In genomic region chr20:39117486-39117885, GRCh38 we compare ENCODE assay signal across 12 cellular contexts.
A peak's percentile ranks its signal among the peaks of the same experiment; 100 is the strongest.
DNase-seq lines count a peak whose midpoint lies in the region; ATAC-seq lines count a peak whose summit lies in the region.
"Had no signal": no experiment of that assay in that cellular context is flagged by ENCODE, and none has a peak within 500 bp of the region (broad histone marks: within the 10 kb centered on the region; RNA-seq: fewer than 3 reads in every experiment).

No MANE protein-coding gene starts in this region.

- no peak overlapping the region for H3K4me3 Mint-ChIP-seq in activated naive CD4-positive, alpha-beta T cell treated with anti-CD3 and anti-CD28 coated beads, Interleukin-2, amount 10 ng/mL, durations not matched to agents 7 days and 5 days
- H3K4me3 Mint-ChIP-seq in activated T-helper 1 cell treated with anti-CD3 and anti-CD28 coated beads, Interleukin-12 subunit alpha, Interleukin-12 subunit beta, Interleukin-2, Interleukin-4 antibody, amounts not matched to agents 30 ng/mL and 10 ng/mL and 1 ng/mL, durations not matched to agents 14 hours and 24 hours and 36 hours = no peak overlapping the region
- H3K4me3 Mint-ChIP-seq: central memory CD8-positive, alpha-beta T cell had no signal

- intact Hi-C loops in cardiac septum (cut with DNase I) = no loop called here
- intact Hi-C loops in activated T-helper 1 cell treated with anti-CD3 and anti-CD28 coated beads, Interleukin-12 subunit alpha, Interleukin-12 subunit beta, Interleukin-2, Interleukin-4 antibody, amounts not matched to agents 30 ng/mL and 10 ng/mL and 1 ng/mL, durations not matched to agents 14 hours and 24 hours and 36 hours (cut with micrococcal nuclease) = no loop called here

- ATAC-seq in esophagus mucosa = peak; percentile 86
- ATAC-seq: GM12878 had no signal

- H3K36me3 Mint-ChIP-seq in activated naive CD4-positive, alpha-beta T cell treated with anti-CD3 and anti-CD28 coated beads, Interleukin-2, amount 10 ng/mL, durations not matched to agents 7 days and 5 days = no peaks in the 10 kb centered on the region
- H3K36me3 Mint-ChIP-seq in activated T-helper 1 cell treated with anti-CD3 and anti-CD28 coated beads, Interleukin-12 subunit alpha, Interleukin-12 subunit beta, Interleukin-2, Interleukin-4 antibody, amounts not matched to agents 30 ng/mL and 10 ng/mL and 1 ng/mL, durations not matched to agents 14 hours and 24 hours and 36 hours (ENCODE audit: low read depth) = no peaks in the 10 kb centered on the region

- CTCF ChIA-PET in activated naive CD4-positive, alpha-beta T cell treated with anti-CD3 and anti-CD28 coated beads, Interleukin-2, amount 10 ng/mL, durations not matched to agents 7 days and 5 days (lab: Charles Lee) = no interaction called here

- peak; percentile 50 for DNase-seq in 8988T
- peak; percentile 35 for DNase-seq in HCEC 1CT
- DNase-seq in NCI-H69 (lab: John Stamatoyannopoulos, UW) = peak; percentile 22
- DNase-seq in NCI-H128 (lab: John Stamatoyannopoulos, UW; ENCODE audit: unreplicated experiment) = no peak
- no peak for DNase-seq in cardiac septum (ENCODE audit: low spot score)
- no peak for DNase-seq in activated naive CD4-positive, alpha-beta T cell treated with anti-CD3 and anti-CD28 coated beads, Interleukin-2, amount 10 ng/mL, durations not matched to agents 7 days and 5 days
- no peak for DNase-seq in activated T-helper 1 cell treated with anti-CD3 and anti-CD28 coated beads, Interleukin-12 subunit alpha, Interleukin-12 subunit beta, Interleukin-2, Interleukin-4 antibody, amounts not matched to agents 30 ng/mL and 10 ng/mL and 1 ng/mL, durations not matched to agents 14 hours and 24 hours and 36 hours (ENCODE audit: low spot score)
- DNase-seq: activated CD8-positive, alpha-beta memory T cell treated with anti-CD3 and anti-CD28 coated beads, Interleukin-2, amount 50 U/mL, for 4 hours; NCI-H1436 had no signal

- peaks cover 43% of the 10 kb centered on the region for H3K27me3 Mint-ChIP-seq in activated naive CD4-positive, alpha-beta T cell treated with anti-CD3 and anti-CD28 coated beads, Interleukin-2, amount 10 ng/mL, durations not matched to agents 7 days and 5 days
- H3K27me3 Mint-ChIP-seq in activated T-helper 1 cell treated with anti-CD3 and anti-CD28 coated beads, Interleukin-12 subunit alpha, Interleukin-12 subunit beta, Interleukin-2, Interleukin-4 antibody, amounts not matched to agents 30 ng/mL and 10 ng/mL and 1 ng/mL, durations not matched to agents 14 hours and 24 hours and 36 hours (ENCODE audit: insufficient read depth) = peaks cover 9% of the 10 kb centered on the region

- no peak overlapping the region for H3K27ac Mint-ChIP-seq in activated naive CD4-positive, alpha-beta T cell treated with anti-CD3 and anti-CD28 coated beads, Interleukin-2, amount 10 ng/mL, durations not matched to agents 7 days and 5 days
- H3K27ac Mint-ChIP-seq in activated T-helper 1 cell treated with anti-CD3 and anti-CD28 coated beads, Interleukin-12 subunit alpha, Interleukin-12 subunit beta, Interleukin-2, Interleukin-4 antibody, amounts not matched to agents 30 ng/mL and 10 ng/mL and 1 ng/mL, durations not matched to agents 14 hours and 24 hours and 36 hours = no peak overlapping the region

- H3K9me3 Mint-ChIP-seq in activated naive CD4-positive, alpha-beta T cell treated with anti-CD3 and anti-CD28 coated beads, Interleukin-2, amount 10 ng/mL, durations not matched to agents 7 days and 5 days = no peaks in the 10 kb centered on the region
- no peaks in the 10 kb centered on the region for H3K9me3 Mint-ChIP-seq in activated T-helper 1 cell treated with anti-CD3 and anti-CD28 coated beads, Interleukin-12 subunit alpha, Interleukin-12 subunit beta, Interleukin-2, Interleukin-4 antibody, amounts not matched to agents 30 ng/mL and 10 ng/mL and 1 ng/mL, durations not matched to agents 14 hours and 24 hours and 36 hours
- H3K9me3 Mint-ChIP-seq: central memory CD8-positive, alpha-beta T cell had no signal

- H3K4me1 Mint-ChIP-seq in activated naive CD4-positive, alpha-beta T cell treated with anti-CD3 and anti-CD28 coated beads, Interleukin-2, amount 10 ng/mL, durations not matched to agents 7 days and 5 days = no peaks in the 10 kb centered on the region
- H3K4me1 Mint-ChIP-seq in activated T-helper 1 cell treated with anti-CD3 and anti-CD28 coated beads, Interleukin-12 subunit alpha, Interleukin-12 subunit beta, Interleukin-2, Interleukin-4 antibody, amounts not matched to agents 30 ng/mL and 10 ng/mL and 1 ng/mL, durations not matched to agents 14 hours and 24 hours and 36 hours (ENCODE audit: low read depth) = no peaks in the 10 kb centered on the region
- H3K4me1 Mint-ChIP-seq: central memory CD8-positive, alpha-beta T cell had no signal

Comparison
In these comparisons a context has a peak if more than half of its experiments do, and no peak if none do; other contexts are left out.
1. DNase-seq: peak in 8988T (single experiment), HCEC 1CT (single experiment) and NCI-H69 (single experiment); none in NCI-H128 (single experiment), cardiac septum (single experiment), activated naive CD4-positive, alpha-beta T cell treated with anti-CD3 and anti-CD28 coated beads, Interleukin-2, amount 10 ng/mL, durations not matched to agents 7 days and 5 days (single experiment) and activated T-helper 1 cell treated with anti-CD3 and anti-CD28 coated beads, Interleukin-12 subunit alpha, Interleukin-12 subunit beta, Interleukin-2, Interleukin-4 antibody, amounts not matched to agents 30 ng/mL and 10 ng/mL and 1 ng/mL, durations not matched to agents 14 hours and 24 hours and 36 hours (single experiment).